In the genomic region with DNA sequence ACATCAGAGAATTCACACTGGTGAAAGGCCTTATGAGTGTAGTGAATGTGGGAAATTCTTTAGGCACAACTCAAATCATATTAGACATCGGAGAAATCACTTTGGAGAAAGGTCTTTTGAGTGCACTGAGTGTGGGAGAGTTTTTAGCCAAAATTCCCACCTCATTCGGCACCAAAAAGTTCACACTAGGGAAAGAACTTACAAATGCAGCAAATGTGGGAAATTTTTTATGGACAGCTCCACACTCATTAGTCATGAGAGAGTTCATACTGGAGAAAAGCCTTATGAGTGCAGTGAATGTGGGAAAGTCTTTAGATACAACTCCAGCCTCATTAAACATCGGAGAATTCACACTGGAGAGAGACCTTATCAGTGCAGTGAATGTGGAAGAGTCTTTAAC, we compare ENCODE assay signal across 21 cellular contexts. TPM values are rescaled to one million over a fixed set of nuclear protein-coding genes. Genes with fewer than 3 reads are reported as not detected.
DNase-seq lines count a peak whose midpoint lies in the region; ATAC-seq and TF ChIP-seq lines count a peak whose summit lies in the region.
"Had no signal": no experiment of that assay in that cellular context is flagged by ENCODE, and none has a peak within 500 bp of the region (broad histone marks: within the 10 kb centered on the region; RNA-seq: fewer than 3 reads in every experiment).

No MANE protein-coding gene starts in this region.

- H3K36me3 ChIP-seq in HEK293 (ENCODE audit: control insufficient read depth in 2 of 2, insufficient read depth in 1 of 2, low read length in 2 of 2) (peaks cover 26 to 53% of the 10 kb centered on the region in 2 experiments), Panc1 (ENCODE audit: control insufficient read depth, insufficient read depth, low read length) (0 out of 2 replicates have a peak, but pooled peaks cover 2% of the 10 kb centered on the region), subcutaneous abdominal adipose tissue (ENCODE audit: control insufficient read depth in 5 of 5, insufficient read depth in 5 of 5, low read length in 5 of 5) (peaks cover 33 to 51% (median 44%) of the 10 kb centered on the region in 5 donors)

- no peak overlapping the region for H3K4me3 Mint-ChIP-seq in Calu3 (ENCODE audit: low read depth, unreplicated experiment)
- H3K4me3 Mint-ChIP-seq: CD8-positive, alpha-beta memory T cell; GM23338 had no signal

- intact Hi-C loops in Calu3 (cut with micrococcal nuclease; ENCODE audit: unreplicated experiment) (no loop called here), Panc1 (cut with micrococcal nuclease; ENCODE audit: unreplicated experiment) (no loop called here)

- H3K9ac ChIP-seq in subcutaneous abdominal adipose tissue (ENCODE audit: low read length in 5 of 5): peak overlapping the region in 1 of 5 donors; percentile 85
- H3K9ac ChIP-seq: KMS-11 had no signal

- CTCF ChIA-PET in Calu3 (lab: Charles Lee) (no interaction called here), HEK293 (lab: Yijun Ruan, JAX) (interaction anchor here (1.6 to 2.8 kb wide), 2 partner anchors 14 to 15 kb away, joined by 3 to 8 read pairs; no protein-coding TSS in a partner anchor), Panc1 (lab: Charles Lee) (no interaction called here)

- BruUV-seq in Calu3 (replicated peaks; lab: Mats Ljungman, UMichigan) (TSS peak; percentile 15), Panc1 (replicated peaks; lab: Mats Ljungman, UMichigan) (TSS peak; percentile 28)

- no peak overlapping the region for H3K27ac Mint-ChIP-seq in Calu3 (ENCODE audit: unreplicated experiment)
- H3K27ac Mint-ChIP-seq: CD4-positive, CD25-positive, alpha-beta regulatory T cell; CD8-positive, alpha-beta memory T cell; GM23338 had no signal

- H3K9me3 Mint-ChIP-seq in Calu3 (ENCODE audit: low read depth, unreplicated experiment): peaks cover 20% of the 10 kb centered on the region
- H3K9me3 Mint-ChIP-seq: GM23338 had no signal

- H3K4me3 ChIP-seq in HEK293 (ENCODE audit: low read depth, low read length): no peak overlapping the region
- no peak overlapping the region for H3K4me3 ChIP-seq in Panc1 (ENCODE audit: low read depth in 2 of 2, low read length in 2 of 2)
- H3K4me3 ChIP-seq in subcutaneous abdominal adipose tissue (ENCODE audit: low read depth in 1 of 5, low read length in 5 of 5): peak overlapping the region in 3 of 5 donors; percentile 11 to 50 (median 32)
- H3K4me3 ChIP-seq: GM23338 had no signal

- H3K4me1 Mint-ChIP-seq in Calu3 (ENCODE audit: low read depth, unreplicated experiment): no peaks in the 10 kb centered on the region
- H3K4me1 Mint-ChIP-seq: GM23338 had no signal

- H3K27me3 ChIP-seq in Panc1 (ENCODE audit: control insufficient read depth, insufficient read depth, low read length) (no peaks in the 10 kb centered on the region), subcutaneous abdominal adipose tissue (ENCODE audit: control insufficient read depth in 5 of 5, insufficient read depth in 4 of 5, low read length in 5 of 5) (peaks cover 0 to 13% (median 0%) of the 10 kb centered on the region in 5 donors)
- H3K27me3 ChIP-seq: BE2C had no signal

- H3K27me3 Mint-ChIP-seq in Calu3 (ENCODE audit: unreplicated experiment): no peaks in the 10 kb centered on the region
- H3K27me3 Mint-ChIP-seq: CD4-positive, CD25-positive, alpha-beta regulatory T cell; CD8-positive, alpha-beta memory T cell had no signal

- POLR2A ChIA-PET in HEK293 (lab: Yijun Ruan, JAX) (no interaction called here), Panc1 (lab: Charles Lee) (no interaction called here)

- H3K27ac ChIP-seq in HEK293 (ENCODE audit: extremely low read depth, low read depth, low read length) (no peak overlapping the region), Panc1 (ENCODE audit: low read length) (no peak overlapping the region), subcutaneous abdominal adipose tissue (ENCODE audit: low read depth, low read length) (no peak overlapping the region)
- H3K27ac ChIP-seq: HL-60, KMS-11 had no signal

- no peaks in the 10 kb centered on the region for H3K4me1 ChIP-seq in HEK293 (ENCODE audit: control insufficient read depth, insufficient read depth, low read length)
- no peaks in the 10 kb centered on the region for H3K4me1 ChIP-seq in Panc1 (ENCODE audit: control insufficient read depth, insufficient read depth, low read length)
- peaks cover 0 to 13% (median 0%) of the 10 kb centered on the region in 5 donors for H3K4me1 ChIP-seq in subcutaneous abdominal adipose tissue (ENCODE audit: control insufficient read depth in 5 of 5, insufficient read depth in 5 of 5, low read length in 5 of 5)
- H3K4me1 ChIP-seq: BE2C had no signal

- in situ Hi-C loops in Panc1 (cut with HindIII; ENCODE audit: low pct_unique_long_range_greater_than_20kb, low sequenced_read_pairs): no loop called here

- H3K36me3 Mint-ChIP-seq in Calu3 (ENCODE audit: insufficient read depth, unreplicated experiment): peaks cover 50% of the 10 kb centered on the region

- no peak for DNase-seq in Calu3
- no peak for DNase-seq in Panc1 (ENCODE audit: low read depth, low spot score)
- DNase-seq in HuH-7 (ENCODE audit: low spot score): no peak
- no peak for DNase-seq in iPS-NIHi11 (ENCODE audit: low spot score)
- DNase-seq: ACHN; BE2C; C1 segment of cervical spinal cord; CD4-positive, CD25-positive, alpha-beta regulatory T cell; CD8-positive, alpha-beta memory T cell; COR-L47; DMS153; DMS79; GDM1; HCEC 1CT had no signal

- no peak for TF ChIP-seq CTCF in Calu3 (IDR thresholded peaks at IDR 0.05; ENCODE audit: unreplicated experiment)
- no peak for TF ChIP-seq CTCF in HEK293 (tag by site-specific recombination; IDR thresholded peaks at IDR 0.05)
- TF ChIP-seq CTCF in Panc1 (IDR thresholded peaks at IDR 0.05): no peak

- ATAC-seq in Panc1: no peak
- no peak for ATAC-seq in HG03521 (IDR thresholded peaks at IDR 0.05; ENCODE audit: unreplicated experiment)
- ATAC-seq: GM23338 had no signal

- H3K9me3 ChIP-seq in HEK293 (ENCODE audit: control insufficient read depth, insufficient read depth, low read depth, low read length) (no peaks in the 10 kb centered on the region; the same call in none of the 2 replicates), Panc1 (ENCODE audit: control insufficient read depth, insufficient read depth, low read depth, low read length) (peaks cover 27% of the 10 kb centered on the region), subcutaneous abdominal adipose tissue (ENCODE audit: control insufficient read depth in 5 of 5, low read length in 5 of 5) (peaks cover 34 to 73% (median 44%) of the 10 kb centered on the region in 5 donors)

TF ChIP-seq in HEK293, 187 proteins besides CTCF, POLR2A, EP300 and RAD21:
- TF ChIP-seq ZNF16 (tag by site-specific recombination; IDR thresholded peaks at IDR 0.05; ENCODE audit: low read depth) (no peak), GLI2 (tag by site-specific recombination; IDR thresholded peaks at IDR 0.05; ENCODE audit: borderline replicate concordance, low read depth) (no peak), ZNF501 (tag by site-specific recombination; IDR thresholded peaks at IDR 0.05) (no peak), KLF16 (tag by site-specific recombination; IDR thresholded peaks at IDR 0.05) (no peak), PATZ1 (tag by site-specific recombination; IDR thresholded peaks at IDR 0.05) (no peak), ZNF248 (tag by site-specific recombination; IDR thresholded peaks at IDR 0.05) (no peak), SETDB1 (IDR thresholded peaks at IDR 0.05; ENCODE audit: insufficient read length, low read length) (peak; percentile 51), ZBTB49 (tag by site-specific recombination; IDR thresholded peaks at IDR 0.05; ENCODE audit: low read depth) (no peak)

RNA-seq across cellular contexts. Expression of gene ZNF17, which starts 10.1 kb away (rescaled TPM):
- total RNA-seq in Calu3 (2022) (14.7 and 15.8 TPM in 2 replicates), Panc1 (2021; ENCODE audit: unreplicated experiment) (9.2 TPM)
- polyA plus RNA-seq in Panc1 (2012; ENCODE audit: insufficient read length): 4.5 TPM

RNA-seq across cellular contexts. Expression of gene ZNF749, which starts 14.1 kb away (rescaled TPM):
- total RNA-seq in Calu3 (2022) (20.4 and 20.8 TPM in 2 replicates), Panc1 (2021; ENCODE audit: unreplicated experiment) (21.3 TPM)
- polyA plus RNA-seq in Panc1 (2012; ENCODE audit: insufficient read length): 19.3 TPM

RNA-seq across cellular contexts. Expression of gene ZNF548, which starts 31.4 kb away (rescaled TPM):
- total RNA-seq in Calu3 (2022) (20.3 and 23.0 TPM in 2 replicates), Panc1 (2021; ENCODE audit: unreplicated experiment) (14.7 TPM)
- 5.9 TPM for polyA plus RNA-seq in Panc1 (2012; ENCODE audit: insufficient read length)

RNA-seq across cellular contexts. Expression of gene VN1R1, which starts 35.9 kb away (rescaled TPM):
- total RNA-seq in Calu3 (2022) (1.0 and 2.0 TPM in 2 replicates), Panc1 (2021; ENCODE audit: unreplicated experiment) (0.18 TPM)
- polyA plus RNA-seq in Panc1 (2012; ENCODE audit: insufficient read length): 0.11 TPM
- total RNA-seq: Daoy had no signal
- polyA plus RNA-seq: CD8-positive, alpha-beta memory T cell had no signal

RNA-seq across cellular contexts. Expression of gene ZNF772, which starts 56.3 kb away (rescaled TPM):
- total RNA-seq in Calu3 (2022): 11.4 and 15.6 TPM in 2 replicates
- 6.2 TPM for total RNA-seq in Panc1 (2021; ENCODE audit: unreplicated experiment)
- 2.1 TPM for polyA plus RNA-seq in Panc1 (2012; ENCODE audit: insufficient read length)

Comparison
In these comparisons a context has a peak if more than half of its experiments do, and no peak if none do; other contexts are left out.
1. H3K4me3 ChIP-seq: peak in subcutaneous abdominal adipose tissue (3 of 5); none in HEK293 (single experiment) and Panc1 (0 of 2).